In the genomic region with DNA sequence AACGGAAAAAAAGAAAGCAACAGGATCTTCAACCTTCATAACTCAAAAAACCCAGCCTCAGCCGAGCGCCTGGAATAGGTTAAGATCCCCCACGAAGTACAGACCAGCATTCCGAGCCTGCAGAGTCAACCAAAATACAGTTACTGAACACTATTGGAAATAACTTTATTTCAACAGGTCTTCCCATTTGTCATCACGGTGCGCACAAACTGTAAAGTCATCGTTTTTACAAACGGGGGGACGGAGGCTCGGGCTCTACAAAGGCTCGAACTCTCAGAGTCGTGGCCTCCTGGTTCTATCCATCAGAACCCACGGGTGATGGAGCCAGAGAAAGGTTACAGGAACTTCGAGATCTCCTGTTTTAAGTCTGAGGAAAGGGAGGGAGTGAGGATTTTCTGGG, we compare ENCODE assay signal across 1 cellular context.
TF ChIP-seq lines count a peak whose summit lies in the region.

No MANE protein-coding gene starts in this region.

TF ChIP-seq in K562, 482 proteins besides CTCF, POLR2A, EP300 and RAD21 (continued from another document and continues in another):
- no peak for TF ChIP-seq UBTF (IDR thresholded peaks at IDR 0.05; ENCODE audit: borderline replicate concordance in 1 of 2, low read depth in 2 of 2, low read length in 2 of 2)
- no peak for TF ChIP-seq RBM39 (optimal IDR thresholded peaks at IDR 0.05; ENCODE audit: low read depth, low read length)
- no peak for TF ChIP-seq MITF (IDR thresholded peaks at IDR 0.05)
- TF ChIP-seq ZNF217 (CRISPR knock-in tag; IDR thresholded peaks at IDR 0.05), result no peak
- no peak for TF ChIP-seq NR1H2 (CRISPR knock-in tag; IDR thresholded peaks at IDR 0.05)
- peak; percentile 72; the same call in 1 of the 2 replicates for TF ChIP-seq MAFG (tag; conservative IDR thresholded peaks at IDR 0.05)
- peak; percentile 93 for TF ChIP-seq ZNF316 (IDR thresholded peaks at IDR 0.05)
- TF ChIP-seq EWSR1 (IDR thresholded peaks at IDR 0.05; ENCODE audit: borderline replicate concordance, low read depth, partially characterized antibody), result no peak
- TF ChIP-seq RHOXF2B (CRISPR knock-in tag; conservative IDR thresholded peaks at IDR 0.05), result no peak
- no peak for TF ChIP-seq IFI16 (CRISPR knock-in tag; IDR thresholded peaks at IDR 0.05)
- no peak for TF ChIP-seq E2F1 (CRISPR knock-in tag; IDR thresholded peaks at IDR 0.05)
- no peak for TF ChIP-seq PBX2 (CRISPR knock-in tag; IDR thresholded peaks at IDR 0.05; ENCODE audit: low read depth)
- no peak for TF ChIP-seq PBX2 (tag; conservative IDR thresholded peaks at IDR 0.05; ENCODE audit: low read depth)
- TF ChIP-seq, protein P1, sequence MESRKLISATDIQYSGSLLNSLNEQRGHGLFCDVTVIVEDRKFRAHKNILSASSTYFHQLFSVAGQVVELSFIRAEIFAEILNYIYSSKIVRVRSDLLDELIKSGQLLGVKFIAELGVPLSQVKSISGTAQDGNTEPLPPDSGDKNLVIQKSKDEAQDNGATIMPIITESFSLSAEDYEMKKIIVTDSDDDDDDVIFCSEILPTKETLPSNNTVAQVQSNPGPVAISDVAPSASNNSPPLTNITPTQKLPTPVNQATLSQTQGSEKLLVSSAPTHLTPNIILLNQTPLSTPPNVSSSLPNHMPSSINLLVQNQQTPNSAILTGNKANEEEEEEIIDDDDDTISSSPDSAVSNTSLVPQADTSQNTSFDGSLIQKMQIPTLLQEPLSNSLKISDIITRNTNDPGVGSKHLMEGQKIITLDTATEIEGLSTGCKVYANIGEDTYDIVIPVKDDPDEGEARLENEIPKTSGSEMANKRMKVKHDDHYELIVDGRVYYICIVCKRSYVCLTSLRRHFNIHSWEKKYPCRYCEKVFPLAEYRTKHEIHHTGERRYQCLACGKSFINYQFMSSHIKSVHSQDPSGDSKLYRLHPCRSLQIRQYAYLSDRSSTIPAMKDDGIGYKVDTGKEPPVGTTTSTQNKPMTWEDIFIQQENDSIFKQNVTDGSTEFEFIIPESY (CRISPR knock-in tag; IDR thresholded peaks at IDR 0.05), result no peak
- 0 out of 2 replicates have a peak, but pooled peaks have one; percentile 8 for TF ChIP-seq CREM (IDR thresholded peaks at IDR 0.05; ENCODE audit: low read depth)
- TF ChIP-seq HNRNPL (IDR thresholded peaks at IDR 0.05; ENCODE audit: low read depth, low read length), result no peak
- TF ChIP-seq C11orf30 (IDR thresholded peaks at IDR 0.05; ENCODE audit: low read depth), result peak; percentile 86
- TF ChIP-seq CHD7 (IDR thresholded peaks at IDR 0.05; ENCODE audit: low read depth, low read length), result no peak
- TF ChIP-seq HDAC2 (IDR thresholded peaks at IDR 0.05), result no peak
- no peak for TF ChIP-seq ZNF282 (CRISPR knock-in tag; IDR thresholded peaks at IDR 0.05)
- no peak for TF ChIP-seq MEF2D (tag; conservative IDR thresholded peaks at IDR 0.05; ENCODE audit: low read depth)
- TF ChIP-seq TEAD2 (tag; IDR thresholded peaks at IDR 0.05), result no peak
- peak; percentile 46; the same call in 1 of the 2 replicates for TF ChIP-seq MAFF (IDR thresholded peaks at IDR 0.05; ENCODE audit: low read length)
